ENCODE assay signal across 21 cellular contexts in genomic region chr5:1415626-1416360, GRCh38. TPM values are rescaled to one million over a fixed set of nuclear protein-coding genes. Genes with fewer than 3 reads are reported as not detected.
"Had no signal": no experiment of that assay in that cellular context is flagged by ENCODE, and none has a peak within 500 bp of the region (broad histone marks: within the 10 kb centered on the region; RNA-seq: fewer than 3 reads in every experiment).

No MANE protein-coding gene starts in this region.

- H3K27me3 ChIP-seq: cardiac muscle cell, foreskin keratinocyte, pancreas had no signal

- H3K4me1 ChIP-seq: foreskin keratinocyte, pancreas had no signal

- H3K27ac ChIP-seq: cardiac muscle cell, dorsolateral prefrontal cortex, foreskin keratinocyte, pancreas, suprapubic skin, VCaP had no signal

- H3K4me3 Mint-ChIP-seq: activated naive CD8-positive, alpha-beta T cell; activated T-helper 1 cell treated with anti-CD3 and anti-CD28 coated beads, Interleukin-12 subunit alpha, Interleukin-12 subunit beta, Interleukin-2, Interleukin-4 antibody, amounts not matched to agents 30 ng/mL and 10 ng/mL and 1 ng/mL, durations not matched to agents 14 hours and 24 hours and 36 hours; memory B cell; naive B cell; stimulated activated naive CD8-positive, alpha-beta T cell treated with anti-CD3 and anti-CD28 coated beads, Interleukin-15, amount 100 ng/mL, for 72 hours; T-helper 17 cell had no signal

- ATAC-seq: foreskin keratinocyte, mucosa of descending colon, pancreas, T-helper 17 cell had no signal

- FAIRE-seq: islet of Langerhans, pancreas had no signal

- DNase-seq: activated CD4-positive, alpha-beta T cell treated with anti-CD3 and anti-CD28 coated beads, Interleukin-2, amount 50 U/mL, for 4 hours; activated gamma-delta T cell treated with Interleukin-2 at 50 U/mL for 16 hours; foreskin keratinocyte; hippocampal formation; naive B cell; stimulated activated naive CD8-positive, alpha-beta T cell treated with anti-CD3 and anti-CD28 coated beads, Interleukin-15, amount 100 ng/mL, for 72 hours; trophoblast cell had no signal

- H3K4me3 ChIP-seq: cardiac muscle cell, dorsolateral prefrontal cortex, mucosa of descending colon, pancreas, suprapubic skin had no signal

- H3K9me3 ChIP-seq: mucosa of descending colon, pancreas, suprapubic skin had no signal

- H3K36me3 ChIP-seq: cardiac muscle cell, pancreas, suprapubic skin had no signal

- H3K36me3 Mint-ChIP-seq: activated naive CD8-positive, alpha-beta T cell; memory B cell; naive B cell had no signal

- H3K27ac Mint-ChIP-seq: activated naive CD8-positive, alpha-beta T cell; activated T-helper 1 cell treated with anti-CD3 and anti-CD28 coated beads, Interleukin-12 subunit alpha, Interleukin-12 subunit beta, Interleukin-2, Interleukin-4 antibody, amounts not matched to agents 30 ng/mL and 10 ng/mL and 1 ng/mL, durations not matched to agents 14 hours and 24 hours and 36 hours; memory B cell; stimulated activated naive CD8-positive, alpha-beta T cell treated with anti-CD3 and anti-CD28 coated beads, Interleukin-15, amount 100 ng/mL, for 72 hours; T-helper 17 cell had no signal

- H3K4me1 Mint-ChIP-seq: stimulated activated naive CD8-positive, alpha-beta T cell treated with anti-CD3 and anti-CD28 coated beads, Interleukin-15, amount 100 ng/mL, for 72 hours had no signal

RNA-seq across cellular contexts. Expression of gene SLC6A3, which starts 29.4 kb away (rescaled TPM):
- total RNA-seq: activated T-helper 1 cell treated with anti-CD3 and anti-CD28 coated beads, Interleukin-12 subunit alpha, Interleukin-12 subunit beta, Interleukin-2, Interleukin-4 antibody, amounts not matched to agents 30 ng/mL and 10 ng/mL and 1 ng/mL, durations not matched to agents 14 hours and 24 hours and 36 hours; cardiac muscle cell; epithelial cell of proximal tubule; fibroblast of lung; foreskin keratinocyte; mucosa of descending colon; pancreas; SK-MEL-5; T-helper 17 cell had no signal
- polyA plus RNA-seq: cardiac muscle cell, fibroblast of lung, foreskin keratinocyte, pancreas had no signal
